In the genomic region with DNA sequence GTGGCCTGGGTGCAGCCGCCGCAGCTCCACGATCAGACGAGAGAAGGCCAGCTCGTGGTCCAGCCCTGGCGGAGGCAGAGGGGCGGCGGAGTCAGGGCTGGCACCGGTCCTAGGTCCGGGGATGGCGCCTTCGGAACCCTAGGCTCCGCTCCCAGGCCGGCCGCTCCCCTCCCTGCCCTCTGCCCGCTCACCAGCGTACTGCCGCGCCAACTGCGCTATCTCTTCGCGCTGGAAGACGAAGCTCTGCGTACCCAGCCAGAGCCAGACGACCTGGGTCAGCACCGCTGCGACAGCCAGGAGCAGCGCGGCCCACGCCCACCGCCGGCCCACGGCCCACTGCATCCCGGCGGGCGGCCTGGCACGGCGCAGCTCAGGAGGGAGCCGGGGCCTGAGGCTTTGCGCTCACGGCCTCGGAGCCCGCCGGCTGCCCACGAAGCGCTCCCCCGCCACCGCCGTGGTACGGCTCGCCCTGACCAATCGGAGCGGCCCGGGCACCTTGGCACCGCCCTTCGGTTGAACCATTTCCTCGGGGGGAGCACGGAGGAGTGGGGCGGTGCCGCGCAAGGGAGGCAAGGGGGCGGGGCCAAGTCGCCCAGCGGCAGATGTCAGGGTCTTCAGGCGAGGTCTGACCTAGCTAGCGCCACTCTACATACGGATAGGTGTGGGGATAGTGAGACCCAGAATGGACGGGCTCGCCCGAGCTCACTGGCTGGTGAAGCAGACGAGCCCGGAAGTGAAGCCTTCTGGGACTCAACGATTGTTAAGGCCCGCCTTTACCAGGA, we compare ENCODE assay signal across 1 cellular context.
TF ChIP-seq lines count a peak whose summit lies in the region.

A gene (minus strand): TSS at position 432 of the 782 bp plus-strand sequence. CDS start 90 bp downstream, at position 342.

TF ChIP-seq in HepG2, 621 proteins besides CTCF, POLR2A, EP300 and RAD21 (continued from another document and continues in another):
- peak; percentile 82 for TF ChIP-seq IRX3 (CRISPR knock-in tag; IDR thresholded peaks at IDR 0.05; ENCODE audit: borderline replicate concordance, low read depth)
- no peak for TF ChIP-seq ZNF343 (CRISPR knock-in tag; IDR thresholded peaks at IDR 0.05)
- TF ChIP-seq, protein P1, sequence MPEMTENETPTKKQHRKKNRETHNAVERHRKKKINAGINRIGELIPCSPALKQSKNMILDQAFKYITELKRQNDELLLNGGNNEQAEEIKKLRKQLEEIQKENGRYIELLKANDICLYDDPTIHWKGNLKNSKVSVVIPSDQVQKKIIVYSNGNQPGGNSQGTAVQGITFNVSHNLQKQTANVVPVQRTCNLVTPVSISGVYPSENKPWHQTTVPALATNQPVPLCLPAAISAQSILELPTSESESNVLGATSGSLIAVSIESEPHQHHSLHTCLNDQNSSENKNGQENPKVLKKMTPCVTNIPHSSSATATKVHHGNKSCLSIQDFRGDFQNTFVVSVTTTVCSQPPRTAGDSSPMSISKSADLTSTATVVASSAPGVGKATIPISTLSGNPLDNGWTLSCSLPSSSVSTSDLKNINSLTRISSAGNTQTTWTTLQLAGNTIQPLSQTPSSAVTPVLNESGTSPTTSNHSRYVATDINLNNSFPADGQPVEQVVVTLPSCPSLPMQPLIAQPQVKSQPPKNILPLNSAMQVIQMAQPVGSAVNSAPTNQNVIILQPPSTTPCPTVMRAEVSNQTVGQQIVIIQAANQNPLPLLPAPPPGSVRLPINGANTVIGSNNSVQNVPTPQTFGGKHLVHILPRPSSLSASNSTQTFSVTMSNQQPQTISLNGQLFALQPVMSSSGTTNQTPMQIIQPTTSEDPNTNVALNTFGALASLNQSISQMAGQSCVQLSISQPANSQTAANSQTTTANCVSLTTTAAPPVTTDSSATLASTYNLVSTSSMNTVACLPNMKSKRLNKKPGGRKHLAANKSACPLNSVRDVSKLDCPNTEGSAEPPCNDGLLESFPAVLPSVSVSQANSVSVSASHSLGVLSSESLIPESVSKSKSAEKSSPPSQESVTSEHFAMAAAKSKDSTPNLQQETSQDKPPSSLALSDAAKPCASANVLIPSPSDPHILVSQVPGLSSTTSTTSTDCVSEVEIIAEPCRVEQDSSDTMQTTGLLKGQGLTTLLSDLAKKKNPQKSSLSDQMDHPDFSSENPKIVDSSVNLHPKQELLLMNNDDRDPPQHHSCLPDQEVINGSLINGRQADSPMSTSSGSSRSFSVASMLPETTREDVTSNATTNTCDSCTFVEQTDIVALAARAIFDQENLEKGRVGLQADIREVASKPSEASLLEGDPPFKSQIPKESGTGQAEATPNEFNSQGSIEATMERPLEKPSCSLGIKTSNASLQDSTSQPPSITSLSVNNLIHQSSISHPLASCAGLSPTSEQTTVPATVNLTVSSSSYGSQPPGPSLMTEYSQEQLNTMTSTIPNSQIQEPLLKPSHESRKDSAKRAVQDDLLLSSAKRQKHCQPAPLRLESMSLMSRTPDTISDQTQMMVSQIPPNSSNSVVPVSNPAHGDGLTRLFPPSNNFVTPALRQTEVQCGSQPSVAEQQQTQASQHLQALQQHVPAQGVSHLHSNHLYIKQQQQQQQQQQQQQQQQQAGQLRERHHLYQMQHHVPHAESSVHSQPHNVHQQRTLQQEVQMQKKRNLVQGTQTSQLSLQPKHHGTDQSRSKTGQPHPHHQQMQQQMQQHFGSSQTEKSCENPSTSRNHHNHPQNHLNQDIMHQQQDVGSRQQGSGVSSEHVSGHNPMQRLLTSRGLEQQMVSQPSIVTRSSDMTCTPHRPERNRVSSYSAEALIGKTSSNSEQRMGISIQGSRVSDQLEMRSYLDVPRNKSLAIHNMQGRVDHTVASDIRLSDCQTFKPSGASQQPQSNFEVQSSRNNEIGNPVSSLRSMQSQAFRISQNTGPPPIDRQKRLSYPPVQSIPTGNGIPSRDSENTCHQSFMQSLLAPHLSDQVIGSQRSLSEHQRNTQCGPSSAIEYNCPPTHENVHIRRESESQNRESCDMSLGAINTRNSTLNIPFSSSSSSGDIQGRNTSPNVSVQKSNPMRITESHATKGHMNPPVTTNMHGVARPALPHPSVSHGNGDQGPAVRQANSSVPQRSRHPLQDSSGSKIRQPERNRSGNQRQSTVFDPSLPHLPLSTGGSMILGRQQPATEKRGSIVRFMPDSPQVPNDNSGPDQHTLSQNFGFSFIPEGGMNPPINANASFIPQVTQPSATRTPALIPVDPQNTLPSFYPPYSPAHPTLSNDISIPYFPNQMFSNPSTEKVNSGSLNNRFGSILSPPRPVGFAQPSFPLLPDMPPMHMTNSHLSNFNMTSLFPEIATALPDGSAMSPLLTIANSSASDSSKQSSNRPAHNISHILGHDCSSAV (CRISPR knock-in tag; IDR thresholded peaks at IDR 0.05; ENCODE audit: borderline replicate concordance), result 0 out of 2 replicates have a peak, but pooled peaks have one; percentile 59
- TF ChIP-seq, protein P2, sequence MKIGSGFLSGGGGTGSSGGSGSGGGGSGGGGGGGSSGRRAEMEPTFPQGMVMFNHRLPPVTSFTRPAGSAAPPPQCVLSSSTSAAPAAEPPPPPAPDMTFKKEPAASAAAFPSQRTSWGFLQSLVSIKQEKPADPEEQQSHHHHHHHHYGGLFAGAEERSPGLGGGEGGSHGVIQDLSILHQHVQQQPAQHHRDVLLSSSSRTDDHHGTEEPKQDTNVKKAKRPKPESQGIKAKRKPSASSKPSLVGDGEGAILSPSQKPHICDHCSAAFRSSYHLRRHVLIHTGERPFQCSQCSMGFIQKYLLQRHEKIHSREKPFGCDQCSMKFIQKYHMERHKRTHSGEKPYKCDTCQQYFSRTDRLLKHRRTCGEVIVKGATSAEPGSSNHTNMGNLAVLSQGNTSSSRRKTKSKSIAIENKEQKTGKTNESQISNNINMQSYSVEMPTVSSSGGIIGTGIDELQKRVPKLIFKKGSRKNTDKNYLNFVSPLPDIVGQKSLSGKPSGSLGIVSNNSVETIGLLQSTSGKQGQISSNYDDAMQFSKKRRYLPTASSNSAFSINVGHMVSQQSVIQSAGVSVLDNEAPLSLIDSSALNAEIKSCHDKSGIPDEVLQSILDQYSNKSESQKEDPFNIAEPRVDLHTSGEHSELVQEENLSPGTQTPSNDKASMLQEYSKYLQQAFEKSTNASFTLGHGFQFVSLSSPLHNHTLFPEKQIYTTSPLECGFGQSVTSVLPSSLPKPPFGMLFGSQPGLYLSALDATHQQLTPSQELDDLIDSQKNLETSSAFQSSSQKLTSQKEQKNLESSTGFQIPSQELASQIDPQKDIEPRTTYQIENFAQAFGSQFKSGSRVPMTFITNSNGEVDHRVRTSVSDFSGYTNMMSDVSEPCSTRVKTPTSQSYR (CRISPR knock-in tag; IDR thresholded peaks at IDR 0.05; ENCODE audit: borderline replicate concordance), result 0 out of 2 replicates have a peak, but pooled peaks have one; percentile 9
- TF ChIP-seq, protein P3, sequence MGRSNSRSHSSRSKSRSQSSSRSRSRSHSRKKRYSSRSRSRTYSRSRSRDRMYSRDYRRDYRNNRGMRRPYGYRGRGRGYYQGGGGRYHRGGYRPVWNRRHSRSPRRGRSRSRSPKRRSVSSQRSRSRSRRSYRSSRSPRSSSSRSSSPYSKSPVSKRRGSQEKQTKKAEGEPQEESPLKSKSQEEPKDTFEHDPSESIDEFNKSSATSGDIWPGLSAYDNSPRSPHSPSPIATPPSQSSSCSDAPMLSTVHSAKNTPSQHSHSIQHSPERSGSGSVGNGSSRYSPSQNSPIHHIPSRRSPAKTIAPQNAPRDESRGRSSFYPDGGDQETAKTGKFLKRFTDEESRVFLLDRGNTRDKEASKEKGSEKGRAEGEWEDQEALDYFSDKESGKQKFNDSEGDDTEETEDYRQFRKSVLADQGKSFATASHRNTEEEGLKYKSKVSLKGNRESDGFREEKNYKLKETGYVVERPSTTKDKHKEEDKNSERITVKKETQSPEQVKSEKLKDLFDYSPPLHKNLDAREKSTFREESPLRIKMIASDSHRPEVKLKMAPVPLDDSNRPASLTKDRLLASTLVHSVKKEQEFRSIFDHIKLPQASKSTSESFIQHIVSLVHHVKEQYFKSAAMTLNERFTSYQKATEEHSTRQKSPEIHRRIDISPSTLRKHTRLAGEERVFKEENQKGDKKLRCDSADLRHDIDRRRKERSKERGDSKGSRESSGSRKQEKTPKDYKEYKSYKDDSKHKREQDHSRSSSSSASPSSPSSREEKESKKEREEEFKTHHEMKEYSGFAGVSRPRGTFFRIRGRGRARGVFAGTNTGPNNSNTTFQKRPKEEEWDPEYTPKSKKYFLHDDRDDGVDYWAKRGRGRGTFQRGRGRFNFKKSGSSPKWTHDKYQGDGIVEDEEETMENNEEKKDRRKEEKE (IDR thresholded peaks at IDR 0.05), result no peak
- peak; percentile 23 for TF ChIP-seq TEAD3 (CRISPR knock-in tag; optimal IDR thresholded peaks at IDR 0.05; ENCODE audit: borderline replicate concordance)
- TF ChIP-seq, protein P4, sequence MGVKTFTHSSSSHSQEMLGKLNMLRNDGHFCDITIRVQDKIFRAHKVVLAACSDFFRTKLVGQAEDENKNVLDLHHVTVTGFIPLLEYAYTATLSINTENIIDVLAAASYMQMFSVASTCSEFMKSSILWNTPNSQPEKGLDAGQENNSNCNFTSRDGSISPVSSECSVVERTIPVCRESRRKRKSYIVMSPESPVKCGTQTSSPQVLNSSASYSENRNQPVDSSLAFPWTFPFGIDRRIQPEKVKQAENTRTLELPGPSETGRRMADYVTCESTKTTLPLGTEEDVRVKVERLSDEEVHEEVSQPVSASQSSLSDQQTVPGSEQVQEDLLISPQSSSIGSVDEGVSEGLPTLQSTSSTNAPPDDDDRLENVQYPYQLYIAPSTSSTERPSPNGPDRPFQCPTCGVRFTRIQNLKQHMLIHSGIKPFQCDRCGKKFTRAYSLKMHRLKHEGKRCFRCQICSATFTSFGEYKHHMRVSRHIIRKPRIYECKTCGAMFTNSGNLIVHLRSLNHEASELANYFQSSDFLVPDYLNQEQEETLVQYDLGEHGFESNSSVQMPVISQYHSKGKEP (CRISPR knock-in tag; IDR thresholded peaks at IDR 0.05), result no peak
- TF ChIP-seq SETDB1 (CRISPR knock-in tag; IDR thresholded peaks at IDR 0.05; ENCODE audit: borderline replicate concordance), result no peak
- TF ChIP-seq TRIM24 (CRISPR knock-in tag; IDR thresholded peaks at IDR 0.05), result no peak; the same call in 1 of the 2 replicates
- TF ChIP-seq RFXANK (CRISPR knock-in tag; IDR thresholded peaks at IDR 0.05), result 0 out of 2 replicates have a peak, but pooled peaks have one; percentile 60
- TF ChIP-seq, protein P5, sequence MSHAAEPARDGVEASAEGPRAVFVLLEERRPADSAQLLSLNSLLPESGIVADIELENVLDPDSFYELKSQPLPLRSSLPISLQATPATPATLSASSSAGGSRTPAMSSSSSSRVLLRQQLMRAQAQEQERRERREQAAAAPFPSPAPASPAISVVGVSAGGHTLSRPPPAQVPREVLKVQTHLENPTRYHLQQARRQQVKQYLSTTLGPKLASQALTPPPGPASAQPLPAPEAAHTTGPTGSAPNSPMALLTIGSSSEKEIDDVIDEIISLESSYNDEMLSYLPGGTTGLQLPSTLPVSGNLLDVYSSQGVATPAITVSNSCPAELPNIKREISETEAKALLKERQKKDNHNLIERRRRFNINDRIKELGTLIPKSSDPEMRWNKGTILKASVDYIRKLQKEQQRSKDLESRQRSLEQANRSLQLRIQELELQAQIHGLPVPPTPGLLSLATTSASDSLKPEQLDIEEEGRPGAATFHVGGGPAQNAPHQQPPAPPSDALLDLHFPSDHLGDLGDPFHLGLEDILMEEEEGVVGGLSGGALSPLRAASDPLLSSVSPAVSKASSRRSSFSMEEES (CRISPR knock-in tag; IDR thresholded peaks at IDR 0.05), result peak; percentile 57
- TF ChIP-seq GTF3A (CRISPR knock-in tag; conservative IDR thresholded peaks at IDR 0.05), result no peak
- TF ChIP-seq, protein P6, sequence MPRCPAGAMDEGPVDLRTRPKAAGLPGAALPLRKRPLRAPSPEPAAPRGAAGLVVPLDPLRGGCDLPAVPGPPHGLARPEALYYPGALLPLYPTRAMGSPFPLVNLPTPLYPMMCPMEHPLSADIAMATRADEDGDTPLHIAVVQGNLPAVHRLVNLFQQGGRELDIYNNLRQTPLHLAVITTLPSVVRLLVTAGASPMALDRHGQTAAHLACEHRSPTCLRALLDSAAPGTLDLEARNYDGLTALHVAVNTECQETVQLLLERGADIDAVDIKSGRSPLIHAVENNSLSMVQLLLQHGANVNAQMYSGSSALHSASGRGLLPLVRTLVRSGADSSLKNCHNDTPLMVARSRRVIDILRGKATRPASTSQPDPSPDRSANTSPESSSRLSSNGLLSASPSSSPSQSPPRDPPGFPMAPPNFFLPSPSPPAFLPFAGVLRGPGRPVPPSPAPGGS (CRISPR knock-in tag; IDR thresholded peaks at IDR 0.05), result peak; percentile 92
- TF ChIP-seq RARA (CRISPR knock-in tag; IDR thresholded peaks at IDR 0.05), result peak; percentile 38; the same call in 1 of the 2 replicates
- no peak for TF ChIP-seq CBX2 (IDR thresholded peaks at IDR 0.05; ENCODE audit: low read depth, low read length)
- no peak; the same call in 1 of the 2 replicates for TF ChIP-seq CBX2 (CRISPR knock-in tag; IDR thresholded peaks at IDR 0.05; ENCODE audit: low read depth)
- peak; percentile 34; the same call in 1 of the 2 replicates for TF ChIP-seq XBP1 (CRISPR knock-in tag; IDR thresholded peaks at IDR 0.05)
- TF ChIP-seq, protein P7, sequence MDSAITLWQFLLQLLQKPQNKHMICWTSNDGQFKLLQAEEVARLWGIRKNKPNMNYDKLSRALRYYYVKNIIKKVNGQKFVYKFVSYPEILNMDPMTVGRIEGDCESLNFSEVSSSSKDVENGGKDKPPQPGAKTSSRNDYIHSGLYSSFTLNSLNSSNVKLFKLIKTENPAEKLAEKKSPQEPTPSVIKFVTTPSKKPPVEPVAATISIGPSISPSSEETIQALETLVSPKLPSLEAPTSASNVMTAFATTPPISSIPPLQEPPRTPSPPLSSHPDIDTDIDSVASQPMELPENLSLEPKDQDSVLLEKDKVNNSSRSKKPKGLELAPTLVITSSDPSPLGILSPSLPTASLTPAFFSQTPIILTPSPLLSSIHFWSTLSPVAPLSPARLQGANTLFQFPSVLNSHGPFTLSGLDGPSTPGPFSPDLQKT (CRISPR knock-in tag; IDR thresholded peaks at IDR 0.05; ENCODE audit: borderline replicate concordance), result no peak
- TF ChIP-seq SIX4 (CRISPR knock-in tag; IDR thresholded peaks at IDR 0.05), result no peak
- TF ChIP-seq ATF1 (CRISPR knock-in tag; IDR thresholded peaks at IDR 0.05), result no peak
- TF ChIP-seq KLF13 (CRISPR knock-in tag; IDR thresholded peaks at IDR 0.05), result no peak
- no peak for TF ChIP-seq KAT2B (IDR thresholded peaks at IDR 0.05; ENCODE audit: borderline replicate concordance, low read depth, low read length)
- TF ChIP-seq, protein P8, sequence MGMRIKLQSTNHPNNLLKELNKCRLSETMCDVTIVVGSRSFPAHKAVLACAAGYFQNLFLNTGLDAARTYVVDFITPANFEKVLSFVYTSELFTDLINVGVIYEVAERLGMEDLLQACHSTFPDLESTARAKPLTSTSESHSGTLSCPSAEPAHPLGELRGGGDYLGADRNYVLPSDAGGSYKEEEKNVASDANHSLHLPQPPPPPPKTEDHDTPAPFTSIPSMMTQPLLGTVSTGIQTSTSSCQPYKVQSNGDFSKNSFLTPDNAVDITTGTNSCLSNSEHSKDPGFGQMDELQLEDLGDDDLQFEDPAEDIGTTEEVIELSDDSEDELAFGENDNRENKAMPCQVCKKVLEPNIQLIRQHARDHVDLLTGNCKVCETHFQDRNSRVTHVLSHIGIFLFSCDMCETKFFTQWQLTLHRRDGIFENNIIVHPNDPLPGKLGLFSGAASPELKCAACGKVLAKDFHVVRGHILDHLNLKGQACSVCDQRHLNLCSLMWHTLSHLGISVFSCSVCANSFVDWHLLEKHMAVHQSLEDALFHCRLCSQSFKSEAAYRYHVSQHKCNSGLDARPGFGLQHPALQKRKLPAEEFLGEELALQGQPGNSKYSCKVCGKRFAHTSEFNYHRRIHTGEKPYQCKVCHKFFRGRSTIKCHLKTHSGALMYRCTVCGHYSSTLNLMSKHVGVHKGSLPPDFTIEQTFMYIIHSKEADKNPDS (CRISPR knock-in tag; IDR thresholded peaks at IDR 0.05), result no peak; the same call in 1 of the 2 replicates
- peak; percentile 88 for TF ChIP-seq ZNF879 (CRISPR knock-in tag; IDR thresholded peaks at IDR 0.05)
- TF ChIP-seq MTA3 (CRISPR knock-in tag; IDR thresholded peaks at IDR 0.05), result no peak
- TF ChIP-seq ZNF841 (CRISPR knock-in tag; IDR thresholded peaks at IDR 0.05; ENCODE audit: borderline replicate concordance), result no peak; the same call in 1 of the 2 replicates
- peak; percentile 94 for TF ChIP-seq SP4 (CRISPR knock-in tag; IDR thresholded peaks at IDR 0.05)
- 0 out of 2 replicates have a peak, but pooled peaks have one; percentile 31 for TF ChIP-seq SOX5 (CRISPR knock-in tag; IDR thresholded peaks at IDR 0.05; ENCODE audit: borderline replicate concordance)
